1 cellular context compared by ENCODE assay signal in genomic region chr17:65099475-65099874, GRCh38.
TF ChIP-seq lines count a peak whose summit lies in the region.

No MANE protein-coding gene starts in this region.

TF ChIP-seq in K562, 482 proteins besides CTCF, POLR2A, EP300 and RAD21:
- TF ChIP-seq FOXO4 (CRISPR knock-in tag; IDR thresholded peaks at IDR 0.05): no peak
- peak; percentile 32 for TF ChIP-seq ZFP36 (IDR thresholded peaks at IDR 0.05; ENCODE audit: low read depth, low read length, partially characterized antibody)
- no peak for TF ChIP-seq PURB (CRISPR knock-in tag; IDR thresholded peaks at IDR 0.05; ENCODE audit: low read depth)
- TF ChIP-seq ZFPM2 (CRISPR knock-in tag; IDR thresholded peaks at IDR 0.05): no peak
- no peak for TF ChIP-seq DMBX1 (CRISPR knock-in tag; IDR thresholded peaks at IDR 0.05; ENCODE audit: borderline replicate concordance)
- TF ChIP-seq ZKSCAN8 (CRISPR knock-in tag; IDR thresholded peaks at IDR 0.05): no peak
- no peak for TF ChIP-seq RBM15 (IDR thresholded peaks at IDR 0.05; ENCODE audit: insufficient read depth, low read length)
- TF ChIP-seq MLLT1 (IDR thresholded peaks at IDR 0.05): no peak
- TF ChIP-seq CBX2 (IDR thresholded peaks at IDR 0.05; ENCODE audit: insufficient read depth, low read length, poor library complexity, severe bottlenecking): no peak
- TF ChIP-seq, protein P1, sequence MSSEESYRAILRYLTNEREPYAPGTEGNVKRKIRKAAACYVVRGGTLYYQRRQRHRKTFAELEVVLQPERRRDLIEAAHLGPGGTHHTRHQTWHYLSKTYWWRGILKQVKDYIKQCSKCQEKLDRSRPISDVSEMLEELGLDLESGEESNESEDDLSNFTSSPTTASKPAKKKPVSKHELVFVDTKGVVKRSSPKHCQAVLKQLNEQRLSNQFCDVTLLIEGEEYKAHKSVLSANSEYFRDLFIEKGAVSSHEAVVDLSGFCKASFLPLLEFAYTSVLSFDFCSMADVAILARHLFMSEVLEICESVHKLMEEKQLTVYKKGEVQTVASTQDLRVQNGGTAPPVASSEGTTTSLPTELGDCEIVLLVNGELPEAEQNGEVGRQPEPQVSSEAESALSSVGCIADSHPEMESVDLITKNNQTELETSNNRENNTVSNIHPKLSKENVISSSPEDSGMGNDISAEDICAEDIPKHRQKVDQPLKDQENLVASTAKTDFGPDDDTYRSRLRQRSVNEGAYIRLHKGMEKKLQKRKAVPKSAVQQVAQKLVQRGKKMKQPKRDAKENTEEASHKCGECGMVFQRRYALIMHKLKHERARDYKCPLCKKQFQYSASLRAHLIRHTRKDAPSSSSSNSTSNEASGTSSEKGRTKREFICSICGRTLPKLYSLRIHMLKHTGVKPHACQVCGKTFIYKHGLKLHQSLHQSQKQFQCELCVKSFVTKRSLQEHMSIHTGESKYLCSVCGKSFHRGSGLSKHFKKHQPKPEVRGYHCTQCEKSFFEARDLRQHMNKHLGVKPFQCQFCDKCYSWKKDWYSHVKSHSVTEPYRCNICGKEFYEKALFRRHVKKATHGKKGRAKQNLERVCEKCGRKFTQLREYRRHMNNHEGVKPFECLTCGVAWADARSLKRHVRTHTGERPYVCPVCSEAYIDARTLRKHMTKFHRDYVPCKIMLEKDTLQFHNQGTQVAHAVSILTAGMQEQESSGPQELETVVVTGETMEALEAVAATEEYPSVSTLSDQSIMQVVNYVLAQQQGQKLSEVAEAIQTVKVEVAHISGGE (CRISPR knock-in tag; IDR thresholded peaks at IDR 0.05): no peak
- no peak for TF ChIP-seq ZMIZ1 (IDR thresholded peaks at IDR 0.05; ENCODE audit: low read depth in 2 of 2, low read length in 2 of 2)
- no peak for TF ChIP-seq ZNF561 (CRISPR knock-in tag; conservative IDR thresholded peaks at IDR 0.05)
- TF ChIP-seq FOXA3 (CRISPR knock-in tag; conservative IDR thresholded peaks at IDR 0.05 in 1 of 2, IDR thresholded peaks at IDR 0.05 in 1 of 2): no peak
- no peak for TF ChIP-seq LCOR (CRISPR knock-in tag; IDR thresholded peaks at IDR 0.05)
- TF ChIP-seq RBM25 (IDR thresholded peaks at IDR 0.05; ENCODE audit: low read depth, low read length, severe bottlenecking): peak; percentile 69
- no peak for TF ChIP-seq ASH1L (IDR thresholded peaks at IDR 0.05; ENCODE audit: borderline replicate concordance, low read depth, partially characterized antibody)
- TF ChIP-seq GTF2A2 (tag; IDR thresholded peaks at IDR 0.05): no peak
TF ChIP-seq in K562: peak in this region for 2.
